Comparison of ENCODE assay signal across 8 cellular contexts in genomic region chr20:44475372-44475693, GRCh38. TPM values are rescaled to one million over a fixed set of nuclear protein-coding genes. Genes with fewer than 3 reads are reported as not detected.
A peak's percentile ranks its signal among the peaks of the same experiment; 100 is the strongest.
DNase-seq lines count a peak whose midpoint lies in the region; ATAC-seq, FAIRE-seq and TF ChIP-seq lines count a peak whose summit lies in the region.

No MANE protein-coding gene starts in this region.

- TF ChIP-seq EP300 in GM12878 (IDR thresholded peaks at IDR 0.05; ENCODE audit: borderline replicate concordance in 1 of 2, control insufficient read depth in 1 of 2, low read depth in 2 of 2, low read length in 2 of 2): no peak
- TF ChIP-seq EP300 in upper lobe of left lung (IDR thresholded peaks at IDR 0.05): no peak

- H3K27ac ChIP-seq in GM12878 (ENCODE audit: control insufficient read depth, insufficient read depth): no peak overlapping the region; the same call in 1 of the 2 replicates
- peak overlapping the region; percentile 92 for H3K27ac ChIP-seq in lower lobe of right lung
- peak overlapping the region; percentile 79 to 98 (median 94) for H3K27ac ChIP-seq in upper lobe of left lung

- FAIRE-seq in GM12878 (lab: Jason Lieb, UNC): no peak

- POLR2A ChIA-PET in GM12878 (lab: Charles Lee): interaction anchor here (0.6 to 2.4 kb wide), 3 partner anchors 42 to 175 kb away, joined by 3 to 12 read pairs (median 3); partner anchors contain the start of gene SERINC3

- TF ChIP-seq POLR2A in GM12878 (IDR thresholded peaks at IDR 0.05; ENCODE audit: low read depth, low read length) (no peak), upper lobe of left lung (IDR thresholded peaks at IDR 0.05) (no peak)

- BruUV-seq in GM12878 (replicated peaks; lab: Mats Ljungman, UMichigan): TSS peak; percentile 66

- no peaks in the 10 kb centered on the region; a peak in 2 of 4 replicates for H3K36me3 ChIP-seq in GM12878 (ENCODE audit: control insufficient read depth in 2 of 2, insufficient read depth in 2 of 2, low read length in 1 of 2)
- H3K36me3 ChIP-seq in lower lobe of right lung: peaks cover 7% of the 10 kb centered on the region
- peaks cover 0 to 7% (median 3%) of the 10 kb centered on the region in 4 donors for H3K36me3 ChIP-seq in upper lobe of left lung

- TF ChIP-seq CTCF in GM12878 (IDR thresholded peaks at IDR 0.05 in 2 of 3, conservative IDR thresholded peaks at IDR 0.05 in 1 of 3; ENCODE audit: control insufficient read depth in 2 of 3, extremely low read depth in 1 of 3, insufficient read depth in 1 of 3, low read depth in 3 of 3, low read length in 3 of 3) (no peak), lower lobe of right lung (IDR thresholded peaks at IDR 0.05) (no peak), upper lobe of left lung (IDR thresholded peaks at IDR 0.05) (no peak)

- no peaks in the 10 kb centered on the region for H3K9me3 ChIP-seq in GM12878 (replicated peaks; ENCODE audit: control insufficient read depth, insufficient read depth, low read length)
- no peaks in the 10 kb centered on the region for H3K9me3 ChIP-seq in lower lobe of right lung
- H3K9me3 ChIP-seq in upper lobe of left lung: no peaks in the 10 kb centered on the region

- peaks cover 28% of the 10 kb centered on the region for H3K4me1 Mint-ChIP-seq in activated T-cell treated with anti-CD3 and anti-CD28 coated beads, Interleukin-2, amount 50 U/mL, for 72 hours (ENCODE audit: low read depth)

- no peaks in the 10 kb centered on the region for H3K27me3 ChIP-seq in GM12878 (replicated peaks in 1 of 2; ENCODE audit: control insufficient read depth in 2 of 2, insufficient read depth in 2 of 2, low read length in 1 of 2)
- H3K27me3 ChIP-seq in lower lobe of right lung (ENCODE audit: low read depth): no peaks in the 10 kb centered on the region
- H3K27me3 ChIP-seq in upper lobe of left lung: no peaks in the 10 kb centered on the region

- peak overlapping the region; percentile 92 for H3K27ac Mint-ChIP-seq in activated T-cell treated with anti-CD3 and anti-CD28 coated beads, Interleukin-2, amount 50 U/mL, for 72 hours

- CTCF ChIA-PET in GM12878 (lab: Yijun Ruan, JAX): interaction anchor here (0.8 to 2.0 kb wide), 10 partner anchors 14 to 208 kb away, joined by 3 to 15 read pairs (median 4); partner anchors contain the start of gene SERINC3

- H2AFZ ChIP-seq in GM12878 (ENCODE audit: control insufficient read depth, low read depth, low read length): peak overlapping the region; percentile 94

- H3K9me3 Mint-ChIP-seq in activated T-cell treated with anti-CD3 and anti-CD28 coated beads, Interleukin-2, amount 50 U/mL, for 72 hours: no peaks in the 10 kb centered on the region

- peak in 1 of 2 donors; percentile 7 for DNase-seq in activated T-cell treated with anti-CD3 and anti-CD28 coated beads, Interleukin-2, amount 50 U/mL, for 72 hours
- no peak for DNase-seq in activated T-cell treated with anti-CD3 and anti-CD28 coated beads, Interleukin-2, amount 50 U/mL, for 1 hour
- DNase-seq in GM12878 (ENCODE audit: low read depth, low spot score): no peak
- DNase-seq in lower lobe of right lung: no peak
- DNase-seq in upper lobe of left lung: no peak
- DNase-seq in NCI-H2081 treated with DMSO at 0.1 percent for 48 hours (lab: John Stamatoyannopoulos, UW): no peak
- DNase-seq in stimulated activated CD4-positive, alpha-beta T cell treated with anti-CD3 and anti-CD28 coated beads, Interleukin-12 subunit alpha, Interleukin-12 subunit beta, amount 100 ng/mL, for 4 hours: no peak

- H3K27me3 Mint-ChIP-seq in activated T-cell treated with anti-CD3 and anti-CD28 coated beads, Interleukin-2, amount 50 U/mL, for 72 hours (ENCODE audit: low read depth): no peaks in the 10 kb centered on the region

- SMC1A ChIA-PET in GM12878 (lab: Charles Lee; ENCODE audit: uncharacterized antibody, unreplicated experiment): interaction anchor here (0.8 to 2.8 kb wide), 10 partner anchors 19 to 262 kb away, joined by 3 to 13 read pairs (median 4); partner anchors contain the start of gene SERINC3

- no peaks in the 10 kb centered on the region; the same call in 1 of the 2 replicates for H3K4me1 ChIP-seq in GM12878 (ENCODE audit: control insufficient read depth, insufficient read depth, low read length)
- peaks cover 17% of the 10 kb centered on the region for H3K4me1 ChIP-seq in lower lobe of right lung
- peaks cover 4 to 20% (median 11%) of the 10 kb centered on the region in 4 donors for H3K4me1 ChIP-seq in upper lobe of left lung

- intact Hi-C loops in GM12878 (cut with micrococcal nuclease; ENCODE audit: unreplicated experiment) (loop anchor here (5.0 kb wide), 2 partner anchors 112 to 137 kb away; no protein-coding TSS in a partner anchor), lower lobe of right lung (cut with DNase I) (no loop called here)

- no peaks in the 10 kb centered on the region for H3K36me3 Mint-ChIP-seq in activated T-cell treated with anti-CD3 and anti-CD28 coated beads, Interleukin-2, amount 50 U/mL, for 72 hours (ENCODE audit: insufficient read depth in 2 of 2)

- no peaks in the 10 kb centered on the region for H4K20me1 ChIP-seq in GM12878 (ENCODE audit: control insufficient read depth, insufficient read depth)

- ATAC-seq in activated T-cell treated with anti-CD3 and anti-CD28 coated beads, Interleukin-2, amount 50 U/mL, for 72 hours (replicated peaks in 1 of 2): no peak
- ATAC-seq in GM12878: no peak
- peak in 1 of 2 donors; percentile 3 for ATAC-seq in lower lobe of right lung
- peak in 1 of 2 donors; percentile 2 for ATAC-seq in upper lobe of left lung (ENCODE audit: low FRiP score in 2 of 2)
- no peak for ATAC-seq in GM18498 (IDR thresholded peaks at IDR 0.05; ENCODE audit: unreplicated experiment)

- 50% methylated on average over 2 of the region's 2 CpGs for WGBS in GM12878 (ENCODE audit: insufficient coverage, insufficient replicate concordance, low lambda C conversion rate, missing lambda C conversion rate)
- WGBS in upper lobe of left lung, 2 donors: 17 to 25% methylated on average over 2 of the region's 2 CpGs

- in situ Hi-C loops in GM12878 (cut with MboI): no loop called here

- H3K4me3 ChIP-seq in GM12878: peak overlapping the region; percentile 75; the same call in 1 of the 2 replicates
- peak overlapping the region; percentile 78 for H3K4me3 ChIP-seq in lower lobe of right lung
- H3K4me3 ChIP-seq in upper lobe of left lung: peak overlapping the region; percentile 40 to 84 (median 66)

- H3K79me2 ChIP-seq in GM12878 (ENCODE audit: control insufficient read depth, insufficient read depth, low read length): peaks cover 15% of the 10 kb centered on the region

- no peak for TF ChIP-seq RAD21 in GM12878 (IDR thresholded peaks at IDR 0.05; ENCODE audit: insufficient read depth, low read depth, low read length)

- H3K4me2 ChIP-seq in GM12878 (ENCODE audit: control insufficient read depth, insufficient read depth): peak overlapping the region; percentile 93

- RAD21 ChIA-PET in GM12878 (lab: Charles Lee; ENCODE audit: unreplicated experiment): interaction anchor here (0.6 to 1.7 kb wide), 13 partner anchors 14 to 208 kb away, joined by 3 to 14 read pairs (median 3); partner anchors contain the start of gene SERINC3

- H3K4me3 Mint-ChIP-seq in activated T-cell treated with anti-CD3 and anti-CD28 coated beads, Interleukin-2, amount 50 U/mL, for 72 hours: peak overlapping the region; percentile 96 to 99

- peak overlapping the region; percentile 95 for H3K9ac ChIP-seq in GM12878 (ENCODE audit: control insufficient read depth, insufficient read depth, low read length)

RNA-seq across cellular contexts. Expression of gene TTPAL, which starts 0.3 kb away (rescaled TPM):
- 10 to 100 TPM; 15.9 to 21.0 TPM for total RNA-seq in activated T-cell treated with anti-CD3 and anti-CD28 coated beads, Interleukin-2, amount 50 U/mL, for 72 hours
- total RNA-seq in GM12878 (2013; cell fraction: nucleolus; rRNA removed): 6.5 TPM in 2 replicates
- total RNA-seq in GM12878 (2014; rRNA removed) (9.2 and 9.4 TPM in 2 replicates), GM12878 (2014; rRNA removed; fragmentation: Illumina TruSeq; extraction: Trizol) (9.2 and 9.3 TPM in 2 replicates), GM12878 (2021) (17.1 and 17.8 TPM in 2 replicates), lower lobe of right lung (9.6 TPM), upper lobe of left lung (10 to 100 TPM in 4 of 6 donors, 1 to 10 TPM in 2; 9.4 to 12.2 (median 10.2) TPM)
- 6.7 TPM for polyA plus RNA-seq in GM12878 (2011; ENCODE audit: low read depth)
- polyA plus RNA-seq in GM12878 (2011; rRNA removed) (3.9 and 5.2 TPM in 2 replicates), GM12878 (2014; fragmentation: Illumina TruSeq; extraction: Trizol) (14.4 and 15.4 TPM in 2 replicates), GM12878 (2014; fragmentation: Nextera tagmentation; extraction: Ambion mirVana) (1 to 10 TPM; 4.0 to 4.3 TPM), GM12878 (2014; rRNA removed) (8.5 and 8.7 TPM in 2 replicates), GM12878 (2016; fragmentation: Nextera tagmentation; extraction: Ambion mirVana) (10 to 100 TPM; 19.7 to 24.0 TPM)
- 4.3 and 4.8 TPM in 2 replicates for polyA plus RNA-seq in GM12878 (2011; cell fraction: cytosol; rRNA removed)
- polyA plus RNA-seq in GM12878 (2011; cell fraction: nucleus; rRNA removed): 4.6 and 7.0 TPM in 2 replicates
- 6.3 and 7.4 TPM in 2 replicates for polyA plus RNA-seq in GM12878 (2012)
- polyA minus RNA-seq in GM12878 (2011; rRNA and poly(A)+ RNA removed): 6.1 and 8.4 TPM in 2 replicates
- 0.94 and 3.3 TPM in 2 replicates for polyA minus RNA-seq in GM12878 (2011; cell fraction: cytosol; rRNA and poly(A)+ RNA removed)
- polyA minus RNA-seq in GM12878 (2011; cell fraction: nucleus; rRNA and poly(A)+ RNA removed): 3.4 and 4.7 TPM in 2 replicates

RNA-seq across cellular contexts. Expression of gene SERINC3, which starts 46.5 kb away (rescaled TPM):
- total RNA-seq in activated T-cell treated with anti-CD3 and anti-CD28 coated beads, Interleukin-2, amount 50 U/mL, for 72 hours: 10 to 100 TPM; 85.6 to 100.0 TPM
- total RNA-seq in GM12878 (2013; cell fraction: nucleolus; rRNA removed): 55.2 and 56.0 TPM in 2 replicates
- total RNA-seq in GM12878 (2014; rRNA removed) (24.5 and 31.5 TPM in 2 replicates), GM12878 (2014; rRNA removed; fragmentation: Illumina TruSeq; extraction: Trizol) (33.3 and 33.8 TPM in 2 replicates), GM12878 (2021) (35.0 and 35.3 TPM in 2 replicates), lower lobe of right lung (133 TPM), upper lobe of left lung (100 to 1,000 TPM in 4 of 6 donors, 10 to 100 TPM in 2; 56.3 to 122 (median 107) TPM)
- polyA plus RNA-seq in GM12878 (2011; ENCODE audit: low read depth): 31.5 TPM
- polyA plus RNA-seq in GM12878 (2011; rRNA removed) (88.7 and 96.8 TPM in 2 replicates), GM12878 (2014; fragmentation: Illumina TruSeq; extraction: Trizol) (39.8 and 41.9 TPM in 2 replicates), GM12878 (2014; fragmentation: Nextera tagmentation; extraction: Ambion mirVana) (10 to 100 TPM; 37.8 to 55.6 TPM), GM12878 (2014; rRNA removed) (31.8 and 34.0 TPM in 2 replicates), GM12878 (2016; fragmentation: Nextera tagmentation; extraction: Ambion mirVana) (10 to 100 TPM; 59.0 to 59.8 TPM)
- polyA plus RNA-seq in GM12878 (2011; cell fraction: cytosol; rRNA removed): 108 and 110 TPM in 2 replicates
- 39.5 and 50.6 TPM in 2 replicates for polyA plus RNA-seq in GM12878 (2011; cell fraction: nucleus; rRNA removed)
- polyA plus RNA-seq in GM12878 (2012): 34.3 and 41.9 TPM in 2 replicates
- 242 and 250 TPM in 2 replicates for polyA minus RNA-seq in GM12878 (2011; rRNA and poly(A)+ RNA removed)
- polyA minus RNA-seq in GM12878 (2011; cell fraction: cytosol; rRNA and poly(A)+ RNA removed): 44.1 and 47.9 TPM in 2 replicates
- polyA minus RNA-seq in GM12878 (2011; cell fraction: nucleus; rRNA and poly(A)+ RNA removed): 23.2 and 23.7 TPM in 2 replicates
